Comparison of ENCODE assay signal across 1 cellular context in genomic region chr1:28519946-28520725, GRCh38.
TF ChIP-seq lines count a peak whose summit lies in the region.

No MANE protein-coding gene starts in this region.

TF ChIP-seq in H1, 55 proteins besides CTCF, POLR2A, EP300 and RAD21:
- TF ChIP-seq MAFK (IDR thresholded peaks at IDR 0.05; ENCODE audit: low read depth, low read length) = no peak
- TF ChIP-seq SP4 (IDR thresholded peaks at IDR 0.05; ENCODE audit: low read length) = no peak
- TF ChIP-seq KDM4A (IDR thresholded peaks at IDR 0.05; ENCODE audit: low read depth, low read length, severe bottlenecking) = no peak
- TF ChIP-seq JUND (IDR thresholded peaks at IDR 0.05; ENCODE audit: low read length) = no peak
- no peak for TF ChIP-seq CBX5 (IDR thresholded peaks at IDR 0.05; ENCODE audit: low read depth, low read length)
- TF ChIP-seq BRCA1 (IDR thresholded peaks at IDR 0.05; ENCODE audit: low read depth, low read length) = no peak
- no peak for TF ChIP-seq EZH2 (IDR thresholded peaks at IDR 0.05; ENCODE audit: low read depth, low read length, severe bottlenecking)
- no peak for TF ChIP-seq EGR1 (IDR thresholded peaks at IDR 0.05; ENCODE audit: borderline replicate concordance, low read depth, low read length)
- no peak for TF ChIP-seq POU5F1 (IDR thresholded peaks at IDR 0.05; ENCODE audit: low read depth, low read length)
- no peak for TF ChIP-seq CBX8 (IDR thresholded peaks at IDR 0.05; ENCODE audit: borderline replicate concordance, low read depth, low read length)
TF ChIP-seq in H1: peak in this region for 0.
